ENCODE assay signal across 1 cellular context in the genomic region with DNA sequence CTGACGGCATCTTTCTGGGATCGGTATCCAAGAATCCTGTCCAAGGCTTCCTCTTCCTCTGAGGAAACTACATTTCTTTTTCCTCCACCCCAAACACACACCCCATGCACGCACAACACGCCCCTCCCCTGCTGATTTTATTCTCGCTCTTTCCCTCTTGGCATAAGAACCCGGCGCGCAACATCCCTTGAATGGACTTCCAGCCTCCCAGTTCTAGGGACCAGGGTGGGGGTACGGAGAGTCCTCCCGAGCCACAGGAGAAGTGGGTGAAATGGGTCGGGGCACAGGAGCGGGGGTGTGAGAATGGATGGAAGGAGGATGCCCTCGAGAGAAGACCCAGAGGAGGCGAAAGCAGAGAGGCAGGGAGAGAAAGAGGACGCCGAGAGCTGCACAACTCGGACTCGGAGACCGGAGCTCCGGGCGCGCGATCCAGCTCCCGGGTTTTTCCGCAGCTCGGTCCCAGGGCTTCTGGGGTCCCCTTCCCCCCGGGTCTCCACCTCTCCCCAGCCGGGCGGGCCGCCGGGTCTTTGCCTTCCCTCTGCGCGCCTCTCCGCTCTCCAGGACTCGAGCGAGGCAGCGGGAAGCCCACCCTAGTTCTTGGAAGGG.
TF ChIP-seq lines count a peak whose summit lies in the region.

No MANE protein-coding gene starts in this region.

TF ChIP-seq in HepG2, 621 proteins besides CTCF, POLR2A, EP300 and RAD21 (continued from another document):
- TF ChIP-seq, protein P1, sequence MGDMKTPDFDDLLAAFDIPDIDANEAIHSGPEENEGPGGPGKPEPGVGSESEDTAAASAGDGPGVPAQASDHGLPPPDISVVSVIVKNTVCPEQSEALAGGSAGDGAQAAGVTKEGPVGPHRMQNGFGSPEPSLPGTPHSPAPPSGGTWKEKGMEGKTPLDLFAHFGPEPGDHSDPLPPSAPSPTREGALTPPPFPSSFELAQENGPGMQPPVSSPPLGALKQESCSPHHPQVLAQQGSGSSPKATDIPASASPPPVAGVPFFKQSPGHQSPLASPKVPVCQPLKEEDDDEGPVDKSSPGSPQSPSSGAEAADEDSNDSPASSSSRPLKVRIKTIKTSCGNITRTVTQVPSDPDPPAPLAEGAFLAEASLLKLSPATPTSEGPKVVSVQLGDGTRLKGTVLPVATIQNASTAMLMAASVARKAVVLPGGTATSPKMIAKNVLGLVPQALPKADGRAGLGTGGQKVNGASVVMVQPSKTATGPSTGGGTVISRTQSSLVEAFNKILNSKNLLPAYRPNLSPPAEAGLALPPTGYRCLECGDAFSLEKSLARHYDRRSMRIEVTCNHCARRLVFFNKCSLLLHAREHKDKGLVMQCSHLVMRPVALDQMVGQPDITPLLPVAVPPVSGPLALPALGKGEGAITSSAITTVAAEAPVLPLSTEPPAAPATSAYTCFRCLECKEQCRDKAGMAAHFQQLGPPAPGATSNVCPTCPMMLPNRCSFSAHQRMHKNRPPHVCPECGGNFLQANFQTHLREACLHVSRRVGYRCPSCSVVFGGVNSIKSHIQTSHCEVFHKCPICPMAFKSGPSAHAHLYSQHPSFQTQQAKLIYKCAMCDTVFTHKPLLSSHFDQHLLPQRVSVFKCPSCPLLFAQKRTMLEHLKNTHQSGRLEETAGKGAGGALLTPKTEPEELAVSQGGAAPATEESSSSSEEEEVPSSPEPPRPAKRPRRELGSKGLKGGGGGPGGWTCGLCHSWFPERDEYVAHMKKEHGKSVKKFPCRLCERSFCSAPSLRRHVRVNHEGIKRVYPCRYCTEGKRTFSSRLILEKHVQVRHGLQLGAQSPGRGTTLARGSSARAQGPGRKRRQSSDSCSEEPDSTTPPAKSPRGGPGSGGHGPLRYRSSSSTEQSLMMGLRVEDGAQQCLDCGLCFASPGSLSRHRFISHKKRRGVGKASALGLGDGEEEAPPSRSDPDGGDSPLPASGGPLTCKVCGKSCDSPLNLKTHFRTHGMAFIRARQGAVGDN (CRISPR knock-in tag; IDR thresholded peaks at IDR 0.05) = peak; percentile 42
TF ChIP-seq in HepG2: peak in this region for 15.
